Comparison of ENCODE assay signal across 8 cellular contexts in genomic region chr10:42866115-42866995, GRCh38.
DNase-seq lines count a peak whose midpoint lies in the region; ATAC-seq lines count a peak whose summit lies in the region.

No MANE protein-coding gene starts in this region.

- H3K27ac ChIP-seq in HUES48 (ENCODE audit: low read depth, low read length), result no peak overlapping the region
- no peak overlapping the region for H3K27ac ChIP-seq in iPS-18a (ENCODE audit: low read length)

- H3K9me3 ChIP-seq in HUES48 (ENCODE audit: control insufficient read depth, insufficient read depth, low read length) (no peaks in the 10 kb centered on the region), iPS-18a (ENCODE audit: control insufficient read depth, low read depth, low read length) (no peaks in the 10 kb centered on the region)

- peak; percentile 92 for DNase-seq in AG08396 (ENCODE audit: low spot score)
- DNase-seq in SKM-1 treated with dmso at 0.1 percent for 144 hours (lab: John Stamatoyannopoulos, UW; ENCODE audit: unreplicated experiment), result peak; percentile 41
- peak; percentile 78 to 91 for DNase-seq in T47D (ENCODE audit: low read depth in 1 of 2, low spot score in 1 of 2)
- DNase-seq in skeletal muscle cell (ENCODE audit: low read depth), result peak; percentile 15
- DNase-seq in cortex of kidney (lab: John Stamatoyannopoulos, UW), result no peak

- H3K4me1 ChIP-seq in HUES48 (ENCODE audit: control insufficient read depth, insufficient read depth, low read length), result peaks cover 6% of the 10 kb centered on the region; the same call in 1 of the 2 replicates
- H3K4me1 ChIP-seq in iPS-18a (ENCODE audit: control insufficient read depth, low read depth, low read length), result peaks cover 3% of the 10 kb centered on the region

- peak; percentile 94 for ATAC-seq in GM18498 (IDR thresholded peaks at IDR 0.05; ENCODE audit: unreplicated experiment)

- H3K27me3 ChIP-seq in HUES48 (ENCODE audit: control insufficient read depth, insufficient read depth, low read length) (peaks cover 19% of the 10 kb centered on the region), iPS-18a (ENCODE audit: control insufficient read depth, insufficient read depth, low read length) (peaks cover 18% of the 10 kb centered on the region)

- H3K36me3 ChIP-seq in HUES48 (ENCODE audit: control insufficient read depth, insufficient read depth, low read length), result no peaks in the 10 kb centered on the region
- H3K36me3 ChIP-seq in iPS-18a (ENCODE audit: control insufficient read depth, low read depth, low read length), result no peaks in the 10 kb centered on the region

- peak overlapping the region; percentile 50 for H3K4me3 ChIP-seq in HUES48 (ENCODE audit: low read depth, low read length)
- H3K4me3 ChIP-seq in iPS-18a (ENCODE audit: low read length), result peak overlapping the region; percentile 27
- H3K4me3 ChIP-seq in skeletal muscle cell (ENCODE audit: low read depth, low read length), result peak overlapping the region; percentile 38

- H3K9ac ChIP-seq in HUES48 (ENCODE audit: low read depth, low read length) (0 out of 2 replicates have a peak overlapping the region, but pooled peaks have one; percentile 22), iPS-18a (ENCODE audit: low read length) (no peak overlapping the region)

- in situ Hi-C loops in T47D (cut with HindIII; ENCODE audit: low pct_unique_long_range_greater_than_20kb, low sequenced_read_pairs), result no loop called here
